1 cellular context compared by ENCODE assay signal in the genomic region with DNA sequence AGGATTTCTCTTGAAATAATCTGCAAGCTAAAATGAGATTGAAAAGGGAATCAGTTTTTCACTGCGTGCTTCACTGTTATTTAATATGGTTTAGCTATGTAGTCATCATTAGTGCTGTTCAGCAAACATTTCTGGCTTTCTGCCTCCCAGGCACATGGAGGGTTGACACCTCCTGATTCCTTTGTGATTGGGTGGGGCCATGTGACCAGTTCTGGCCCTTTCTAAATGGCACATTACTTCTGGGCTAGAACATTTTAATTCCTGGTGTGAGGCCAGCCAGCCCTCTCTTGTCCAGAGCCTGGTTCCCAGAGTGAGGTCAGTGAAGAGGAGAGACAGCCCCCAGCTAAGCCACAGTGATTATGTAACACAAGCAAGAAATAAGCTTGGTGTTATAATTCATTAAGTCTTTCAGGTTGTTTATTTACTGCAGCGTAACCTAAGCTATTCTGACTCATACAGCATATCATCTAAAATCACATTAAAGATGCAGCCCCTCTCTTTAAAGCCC.
TF ChIP-seq lines count a peak whose summit lies in the region.

No MANE protein-coding gene starts in this region.

TF ChIP-seq in K562, 482 proteins besides CTCF, POLR2A, EP300 and RAD21 (continued from another document):
- TF ChIP-seq, protein P1, sequence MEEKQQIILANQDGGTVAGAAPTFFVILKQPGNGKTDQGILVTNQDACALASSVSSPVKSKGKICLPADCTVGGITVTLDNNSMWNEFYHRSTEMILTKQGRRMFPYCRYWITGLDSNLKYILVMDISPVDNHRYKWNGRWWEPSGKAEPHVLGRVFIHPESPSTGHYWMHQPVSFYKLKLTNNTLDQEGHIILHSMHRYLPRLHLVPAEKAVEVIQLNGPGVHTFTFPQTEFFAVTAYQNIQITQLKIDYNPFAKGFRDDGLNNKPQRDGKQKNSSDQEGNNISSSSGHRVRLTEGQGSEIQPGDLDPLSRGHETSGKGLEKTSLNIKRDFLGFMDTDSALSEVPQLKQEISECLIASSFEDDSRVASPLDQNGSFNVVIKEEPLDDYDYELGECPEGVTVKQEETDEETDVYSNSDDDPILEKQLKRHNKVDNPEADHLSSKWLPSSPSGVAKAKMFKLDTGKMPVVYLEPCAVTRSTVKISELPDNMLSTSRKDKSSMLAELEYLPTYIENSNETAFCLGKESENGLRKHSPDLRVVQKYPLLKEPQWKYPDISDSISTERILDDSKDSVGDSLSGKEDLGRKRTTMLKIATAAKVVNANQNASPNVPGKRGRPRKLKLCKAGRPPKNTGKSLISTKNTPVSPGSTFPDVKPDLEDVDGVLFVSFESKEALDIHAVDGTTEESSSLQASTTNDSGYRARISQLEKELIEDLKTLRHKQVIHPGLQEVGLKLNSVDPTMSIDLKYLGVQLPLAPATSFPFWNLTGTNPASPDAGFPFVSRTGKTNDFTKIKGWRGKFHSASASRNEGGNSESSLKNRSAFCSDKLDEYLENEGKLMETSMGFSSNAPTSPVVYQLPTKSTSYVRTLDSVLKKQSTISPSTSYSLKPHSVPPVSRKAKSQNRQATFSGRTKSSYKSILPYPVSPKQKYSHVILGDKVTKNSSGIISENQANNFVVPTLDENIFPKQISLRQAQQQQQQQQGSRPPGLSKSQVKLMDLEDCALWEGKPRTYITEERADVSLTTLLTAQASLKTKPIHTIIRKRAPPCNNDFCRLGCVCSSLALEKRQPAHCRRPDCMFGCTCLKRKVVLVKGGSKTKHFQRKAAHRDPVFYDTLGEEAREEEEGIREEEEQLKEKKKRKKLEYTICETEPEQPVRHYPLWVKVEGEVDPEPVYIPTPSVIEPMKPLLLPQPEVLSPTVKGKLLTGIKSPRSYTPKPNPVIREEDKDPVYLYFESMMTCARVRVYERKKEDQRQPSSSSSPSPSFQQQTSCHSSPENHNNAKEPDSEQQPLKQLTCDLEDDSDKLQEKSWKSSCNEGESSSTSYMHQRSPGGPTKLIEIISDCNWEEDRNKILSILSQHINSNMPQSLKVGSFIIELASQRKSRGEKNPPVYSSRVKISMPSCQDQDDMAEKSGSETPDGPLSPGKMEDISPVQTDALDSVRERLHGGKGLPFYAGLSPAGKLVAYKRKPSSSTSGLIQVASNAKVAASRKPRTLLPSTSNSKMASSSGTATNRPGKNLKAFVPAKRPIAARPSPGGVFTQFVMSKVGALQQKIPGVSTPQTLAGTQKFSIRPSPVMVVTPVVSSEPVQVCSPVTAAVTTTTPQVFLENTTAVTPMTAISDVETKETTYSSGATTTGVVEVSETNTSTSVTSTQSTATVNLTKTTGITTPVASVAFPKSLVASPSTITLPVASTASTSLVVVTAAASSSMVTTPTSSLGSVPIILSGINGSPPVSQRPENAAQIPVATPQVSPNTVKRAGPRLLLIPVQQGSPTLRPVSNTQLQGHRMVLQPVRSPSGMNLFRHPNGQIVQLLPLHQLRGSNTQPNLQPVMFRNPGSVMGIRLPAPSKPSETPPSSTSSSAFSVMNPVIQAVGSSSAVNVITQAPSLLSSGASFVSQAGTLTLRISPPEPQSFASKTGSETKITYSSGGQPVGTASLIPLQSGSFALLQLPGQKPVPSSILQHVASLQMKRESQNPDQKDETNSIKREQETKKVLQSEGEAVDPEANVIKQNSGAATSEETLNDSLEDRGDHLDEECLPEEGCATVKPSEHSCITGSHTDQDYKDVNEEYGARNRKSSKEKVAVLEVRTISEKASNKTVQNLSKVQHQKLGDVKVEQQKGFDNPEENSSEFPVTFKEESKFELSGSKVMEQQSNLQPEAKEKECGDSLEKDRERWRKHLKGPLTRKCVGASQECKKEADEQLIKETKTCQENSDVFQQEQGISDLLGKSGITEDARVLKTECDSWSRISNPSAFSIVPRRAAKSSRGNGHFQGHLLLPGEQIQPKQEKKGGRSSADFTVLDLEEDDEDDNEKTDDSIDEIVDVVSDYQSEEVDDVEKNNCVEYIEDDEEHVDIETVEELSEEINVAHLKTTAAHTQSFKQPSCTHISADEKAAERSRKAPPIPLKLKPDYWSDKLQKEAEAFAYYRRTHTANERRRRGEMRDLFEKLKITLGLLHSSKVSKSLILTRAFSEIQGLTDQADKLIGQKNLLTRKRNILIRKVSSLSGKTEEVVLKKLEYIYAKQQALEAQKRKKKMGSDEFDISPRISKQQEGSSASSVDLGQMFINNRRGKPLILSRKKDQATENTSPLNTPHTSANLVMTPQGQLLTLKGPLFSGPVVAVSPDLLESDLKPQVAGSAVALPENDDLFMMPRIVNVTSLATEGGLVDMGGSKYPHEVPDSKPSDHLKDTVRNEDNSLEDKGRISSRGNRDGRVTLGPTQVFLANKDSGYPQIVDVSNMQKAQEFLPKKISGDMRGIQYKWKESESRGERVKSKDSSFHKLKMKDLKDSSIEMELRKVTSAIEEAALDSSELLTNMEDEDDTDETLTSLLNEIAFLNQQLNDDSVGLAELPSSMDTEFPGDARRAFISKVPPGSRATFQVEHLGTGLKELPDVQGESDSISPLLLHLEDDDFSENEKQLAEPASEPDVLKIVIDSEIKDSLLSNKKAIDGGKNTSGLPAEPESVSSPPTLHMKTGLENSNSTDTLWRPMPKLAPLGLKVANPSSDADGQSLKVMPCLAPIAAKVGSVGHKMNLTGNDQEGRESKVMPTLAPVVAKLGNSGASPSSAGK (IDR thresholded peaks at IDR 0.05) = peak; percentile 43; the same call in 1 of the 2 replicates
- TF ChIP-seq, protein P2, sequence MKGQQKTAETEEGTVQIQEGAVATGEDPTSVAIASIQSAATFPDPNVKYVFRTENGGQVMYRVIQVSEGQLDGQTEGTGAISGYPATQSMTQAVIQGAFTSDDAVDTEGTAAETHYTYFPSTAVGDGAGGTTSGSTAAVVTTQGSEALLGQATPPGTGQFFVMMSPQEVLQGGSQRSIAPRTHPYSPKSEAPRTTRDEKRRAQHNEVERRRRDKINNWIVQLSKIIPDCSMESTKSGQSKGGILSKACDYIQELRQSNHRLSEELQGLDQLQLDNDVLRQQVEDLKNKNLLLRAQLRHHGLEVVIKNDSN (CRISPR knock-in tag; IDR thresholded peaks at IDR 0.05) = peak; percentile 67
